Comparison of ENCODE assay signal across 8 cellular contexts in genomic region chr1:92485374-92486250, GRCh38. TPM values are rescaled to one million over a fixed set of nuclear protein-coding genes. Genes with fewer than 3 reads are reported as not detected.
DNase-seq lines count a peak whose midpoint lies in the region; ATAC-seq and TF ChIP-seq lines count a peak whose summit lies in the region.

No MANE protein-coding gene starts in this region.

- H3K36me3 ChIP-seq in neural cell (ENCODE audit: insufficient read depth, low read length) (no peaks in the 10 kb centered on the region), thoracic aorta (no peaks in the 10 kb centered on the region)

- peaks cover 42 to 62% of the 10 kb centered on the region in 2 donors for H3K4me1 ChIP-seq in thoracic aorta (ENCODE audit: control insufficient read depth in 1 of 2, low read depth in 2 of 2)

- peak overlapping the region; percentile 98 for H3K27ac Mint-ChIP-seq in activated CD8-positive, alpha-beta T cell treated with anti-CD3 and anti-CD28 coated beads for 36 hours

- no peak overlapping the region for H3K4me2 ChIP-seq in neural cell (ENCODE audit: low read length)

- no peaks in the 10 kb centered on the region for H3K79me2 ChIP-seq in neural cell (replicated peaks; ENCODE audit: insufficient read depth, low read length)

- peak overlapping the region; percentile 16 for H3K4me3 ChIP-seq in epithelial cell of esophagus (ENCODE audit: low read length)
- H3K4me3 ChIP-seq in neural cell (ENCODE audit: low read length): peak overlapping the region; percentile 61
- H3K4me3 ChIP-seq in thoracic aorta: peak overlapping the region; percentile 72

- no peak overlapping the region for H3K27ac ChIP-seq in neural cell (ENCODE audit: low read length)
- no peak overlapping the region for H3K27ac ChIP-seq in thoracic aorta

- H3K27me3 ChIP-seq in neural cell (ENCODE audit: insufficient read depth, low read depth, low read length) (peaks cover 89% of the 10 kb centered on the region), thoracic aorta (replicated peaks; ENCODE audit: insufficient read depth) (no peaks in the 10 kb centered on the region)

- DNase-seq in ACHN (peak; percentile 34), NCI-H510A treated with DMSO at 0.1 percent for 48 hours (lab: John Stamatoyannopoulos, UW) (peak; percentile 59), epithelial cell of esophagus (ENCODE audit: low read depth) (peak; percentile 60), thoracic aorta (ENCODE audit: low spot score) (no peak)
- peak; percentile 95 for DNase-seq in activated CD8-positive, alpha-beta T cell treated with anti-CD3 and anti-CD28 coated beads for 36 hours

- no peaks in the 10 kb centered on the region for H3K9me3 Mint-ChIP-seq in activated CD8-positive, alpha-beta T cell treated with anti-CD3 and anti-CD28 coated beads for 36 hours

- H3K36me3 Mint-ChIP-seq in activated CD8-positive, alpha-beta T cell treated with anti-CD3 and anti-CD28 coated beads for 36 hours (ENCODE audit: low read depth): peaks cover 54% of the 10 kb centered on the region

- CTCF ChIA-PET in activated CD8-positive, alpha-beta T cell treated with anti-CD3 and anti-CD28 coated beads for 36 hours (lab: Charles Lee): interaction anchor here (0.6 to 5.0 kb wide), 35 partner anchors 7 to 416 kb away, joined by 3 to 51 read pairs (median 4); partner anchors contain the start of genes GLMN and RPAP2

- H3K4me3 Mint-ChIP-seq in activated CD8-positive, alpha-beta T cell treated with anti-CD3 and anti-CD28 coated beads for 36 hours: peak overlapping the region; percentile 98

- POLR2A ChIA-PET in activated CD8-positive, alpha-beta T cell treated with anti-CD3 and anti-CD28 coated beads for 36 hours (lab: Charles Lee): interaction anchor here (0.6 to 10.9 kb wide), 39 partner anchors 10 to 403 kb away, joined by 3 to 213 read pairs (median 5); partner anchors contain the start of gene GLMN

- H3F3A ChIP-seq in neural cell (ENCODE audit: insufficient read depth, low read length, poor library complexity, severe bottlenecking): no peaks in the 10 kb centered on the region

- peak; percentile 44 for ATAC-seq in GM18861 (IDR thresholded peaks at IDR 0.05; ENCODE audit: unreplicated experiment)
- peak; percentile 49 for ATAC-seq in HG03064 (IDR thresholded peaks at IDR 0.05; ENCODE audit: low read depth, unreplicated experiment)
- peak; percentile 57 for ATAC-seq in activated CD8-positive, alpha-beta T cell treated with anti-CD3 and anti-CD28 coated beads for 36 hours
- ATAC-seq in thoracic aorta (ENCODE audit: insufficient number of reproducible peaks, low FRiP score, low read depth): no peak

- TF ChIP-seq EP300 in neural cell (conservative IDR thresholded peaks at IDR 0.05; ENCODE audit: poor library complexity, severe bottlenecking): no peak

- in situ Hi-C loops in ACHN (cut with HindIII; ENCODE audit: low pct_ligation_motif_present, low pct_unique_long_range_greater_than_20kb, low sequenced_read_pairs): no loop called here

- TF ChIP-seq RAD21 in neural cell (conservative IDR thresholded peaks at IDR 0.05): no peak

- no peaks in the 10 kb centered on the region for H3K9me2 ChIP-seq in neural cell (ENCODE audit: insufficient read depth, low read length)

- no peak overlapping the region for H3K9ac ChIP-seq in neural cell (ENCODE audit: low read length)

- peaks cover 28% of the 10 kb centered on the region for H3K4me1 Mint-ChIP-seq in activated CD8-positive, alpha-beta T cell treated with anti-CD3 and anti-CD28 coated beads for 36 hours (ENCODE audit: low read depth)

- TF ChIP-seq CTCF in activated CD8-positive, alpha-beta T cell treated with anti-CD3 and anti-CD28 coated beads for 36 hours (IDR thresholded peaks at IDR 0.05): peak; percentile 72
- peak; percentile 33 for TF ChIP-seq CTCF in epithelial cell of esophagus (IDR thresholded peaks at IDR 0.05; ENCODE audit: insufficient read depth, low read depth, low read length, missing control alignments)
- TF ChIP-seq CTCF in neural cell (IDR thresholded peaks at IDR 0.05; ENCODE audit: poor library complexity, severe bottlenecking): peak; percentile 58
- TF ChIP-seq CTCF in thoracic aorta (IDR thresholded peaks at IDR 0.05): no peak

- no peak overlapping the region for H2AFZ ChIP-seq in neural cell (ENCODE audit: low read depth, low read length)

- intact Hi-C loops in activated CD8-positive, alpha-beta T cell treated with anti-CD3 and anti-CD28 coated beads for 36 hours (cut with micrococcal nuclease): loop anchor here (2.0 to 5.0 kb wide), 3 partner anchors 53 to 112 kb away; no protein-coding TSS in a partner anchor

- no peaks in the 10 kb centered on the region for H4K20me1 ChIP-seq in neural cell (ENCODE audit: insufficient read depth)

- H3K27me3 Mint-ChIP-seq in activated CD8-positive, alpha-beta T cell treated with anti-CD3 and anti-CD28 coated beads for 36 hours: no peaks in the 10 kb centered on the region

- H3K9me3 ChIP-seq in neural cell (ENCODE audit: low read length) (no peaks in the 10 kb centered on the region), thoracic aorta (no peaks in the 10 kb centered on the region)

TF ChIP-seq in neural cell, 6 proteins besides CTCF, POLR2A, EP300 and RAD21:
- TF ChIP-seq REST (IDR thresholded peaks at IDR 0.05; ENCODE audit: borderline replicate concordance): no peak
- TF ChIP-seq SMC3 (conservative IDR thresholded peaks at IDR 0.05; ENCODE audit: poor library complexity): no peak
- TF ChIP-seq EZH2 (IDR thresholded peaks at IDR 0.05; ENCODE audit: borderline replicate concordance, insufficient read depth, low read length, poor library complexity, severe bottlenecking): peak; percentile 99

RNA-seq across cellular contexts. Expression of gene GFI1, which starts 1.1 kb away (rescaled TPM):
- total RNA-seq in activated CD8-positive, alpha-beta T cell treated with anti-CD3 and anti-CD28 coated beads for 36 hours: 10 to 100 TPM; 54.3 to 55.3 TPM
- polyA plus RNA-seq in neural cell: not detected in 2 replicates
- polyA minus RNA-seq in neural cell: not detected in 2 replicates
- 1 to 10 TPM in 1 of 2 donors, under 1 TPM in 1; 0.71 to 2.4 TPM for total RNA-seq in thoracic aorta

Comparison
In these comparisons a context has a peak if more than half of its experiments do, and no peak if none do; other contexts are left out.
1. H3K4me3 ChIP-seq: peak in every context shown above with its lines; median percentile 72 in thoracic aorta; 61 in neural cell; 16 in epithelial cell of esophagus.
2. RNA of gene GFI1, which starts 1.1 kb away (total RNA-seq): 54.3 to 55.3 TPM in activated CD8-positive, alpha-beta T cell treated with anti-CD3 and anti-CD28 coated beads for 36 hours; 0.71 to 2.4 TPM in thoracic aorta; every median in the first group is over 10 times any median in the second.